In genomic region chr3:104245981-104246380, GRCh38 we compare ENCODE assay signal across 16 cellular contexts.
"Had no signal": no experiment of that assay in that cellular context is flagged by ENCODE, and none has a peak within 500 bp of the region (broad histone marks: within the 10 kb centered on the region; RNA-seq: fewer than 3 reads in every experiment).

No MANE protein-coding gene starts in this region.

- DNase-seq: activated CD4-positive, alpha-beta T cell treated with anti-CD3 and anti-CD28 coated beads, Interleukin-2, amount 50 U/mL, for 48 hours; activated T-cell treated with anti-CD3 and anti-CD28 coated beads for 4 hours; amniotic stem cell; effector memory CD4-positive, alpha-beta T cell; mesenchymal stem cell; naive thymus-derived CD4-positive, alpha-beta T cell; stimulated activated CD4-positive, alpha-beta T cell treated with anti-CD3 and anti-CD28 coated beads, Interleukin-2, amount 100 ng/mL, for 24 hours; stimulated activated naive CD8-positive, alpha-beta T cell treated with anti-CD3 and anti-CD28 coated beads, Interleukin-15, Interleukin-2, amounts not matched to agents 100 U/mL and 50 U/mL, for 24 hours; substantia nigra; T-helper 2 cell; uterus had no signal

- H3K4me3 ChIP-seq: cardiac muscle cell, tibial nerve, uterus had no signal

- H3K27me3 ChIP-seq: cardiac muscle cell, neutrophil, tibial nerve, uterus had no signal

- H3K27ac ChIP-seq: cardiac muscle cell, neutrophil, parathyroid adenoma, tibial nerve, uterus had no signal

- FAIRE-seq: TTC549 had no signal

- H3K36me3 ChIP-seq: cardiac muscle cell, neutrophil, tibial nerve, uterus had no signal

- H2AFZ ChIP-seq: parathyroid adenoma had no signal

- H3K4me1 ChIP-seq: parathyroid adenoma, uterus had no signal

- H3K9ac ChIP-seq: parathyroid adenoma had no signal

- H3K9me3 ChIP-seq: neutrophil, uterus had no signal

- H3K79me2 ChIP-seq: parathyroid adenoma had no signal
